ENCODE assay signal across 22 cellular contexts in genomic region chr2:203600286-203600685, GRCh38.
DNase-seq lines count a peak whose midpoint lies in the region; ATAC-seq, FAIRE-seq and TF ChIP-seq lines count a peak whose summit lies in the region.
"Had no signal": no experiment of that assay in that cellular context is flagged by ENCODE, and none has a peak within 500 bp of the region (broad histone marks: within the 10 kb centered on the region; RNA-seq: fewer than 3 reads in every experiment).

No MANE protein-coding gene starts in this region.

- no peaks in the 10 kb centered on the region for H3K23me2 ChIP-seq in H1 (ENCODE audit: low read depth, low read length)

- H3K4ac ChIP-seq in H1 (replicated peaks; ENCODE audit: insufficient read length, low read depth, low read length): no peak overlapping the region

- H3K79me1 ChIP-seq in H1 (ENCODE audit: low read depth, low read length): no peaks in the 10 kb centered on the region

- H3K23ac ChIP-seq in H1 (ENCODE audit: insufficient read length): no peak overlapping the region

- no peaks in the 10 kb centered on the region for H3K9me3 Mint-ChIP-seq in activated T-cell treated with anti-CD3 and anti-CD28 coated beads, Interleukin-2, amount 50 U/mL, for 4 hours
- H3K9me3 Mint-ChIP-seq: CD4-positive, CD25-positive, alpha-beta regulatory T cell had no signal

- no peak overlapping the region for H3K14ac ChIP-seq in H1 (ENCODE audit: insufficient read length)

- H3K27ac ChIP-seq in HUES48 (ENCODE audit: low read depth, low read length): peak overlapping the region; percentile 68
- no peak overlapping the region for H3K27ac ChIP-seq in H1 (ENCODE audit: low read depth, low read length)

- H2BK120ac ChIP-seq in H1 (replicated peaks; ENCODE audit: low read depth, low read length): no peak overlapping the region

- no peak for ATAC-seq in activated T-cell treated with anti-CD3 and anti-CD28 coated beads, Interleukin-2, amount 50 U/mL, for 4 hours
- ATAC-seq in GM21423 (IDR thresholded peaks at IDR 0.05; ENCODE audit: unreplicated experiment): no peak
- ATAC-seq: GM12878, HCT116, Panc1, SK-N-SH treated with all-trans-retinoic acid at 6 μM for 48 hours had no signal

- H2BK5ac ChIP-seq in H1 (ENCODE audit: low read depth, low read length): no peak overlapping the region

- H3K36me3 ChIP-seq in HUES48 (ENCODE audit: control insufficient read depth, insufficient read depth, low read length) (no peaks in the 10 kb centered on the region), H1 (ENCODE audit: control insufficient read depth in 2 of 4, insufficient read depth in 4 of 4, low read length in 3 of 4) (no peaks in the 10 kb centered on the region)

- H3K9ac ChIP-seq in HUES48 (ENCODE audit: low read depth, low read length) (no peak overlapping the region), H1 (replicated peaks in 1 of 4; ENCODE audit: extremely low read depth in 1 of 4, low read depth in 3 of 4, low read length in 3 of 4) (no peak overlapping the region)

- H2AK5ac ChIP-seq in H1 (ENCODE audit: low read depth, low read length): no peak overlapping the region

- no peak overlapping the region for H3K4me3 Mint-ChIP-seq in activated T-cell treated with anti-CD3 and anti-CD28 coated beads, Interleukin-2, amount 50 U/mL, for 4 hours
- H3K4me3 Mint-ChIP-seq: CD4-positive, CD25-positive, alpha-beta regulatory T cell had no signal

- peak overlapping the region; percentile 5 to 40; a peak in 2 of 4 replicates for H3K4me2 ChIP-seq in H1 (ENCODE audit: insufficient read depth in 1 of 2, low read depth in 2 of 2, low read length in 2 of 2)

- H3K27me3 Mint-ChIP-seq in activated T-cell treated with anti-CD3 and anti-CD28 coated beads, Interleukin-2, amount 50 U/mL, for 4 hours (ENCODE audit: low read depth): no peaks in the 10 kb centered on the region

- H3K36me3 Mint-ChIP-seq in activated T-cell treated with anti-CD3 and anti-CD28 coated beads, Interleukin-2, amount 50 U/mL, for 4 hours (ENCODE audit: insufficient read depth): no peaks in the 10 kb centered on the region
- H3K36me3 Mint-ChIP-seq: CD4-positive, CD25-positive, alpha-beta regulatory T cell had no signal

- H4K5ac ChIP-seq in H1 (ENCODE audit: insufficient read length, low read depth, low read length): no peak overlapping the region

- peaks cover 9% of the 10 kb centered on the region for H3K4me1 ChIP-seq in HUES48 (ENCODE audit: control insufficient read depth, insufficient read depth, low read length)
- H3K4me1 ChIP-seq in H1 (replicated peaks in 1 of 4; ENCODE audit: control insufficient read depth in 3 of 4, insufficient read depth in 4 of 4, low read length in 3 of 4): peaks cover 0 to 8% (median 0%) of the 10 kb centered on the region in 4 experiments; a peak in 2 of 7 replicates

- TF ChIP-seq POLR2A in H1 (IDR thresholded peaks at IDR 0.05; ENCODE audit: control extremely low read depth in 1 of 2, low read depth in 2 of 2, low read length in 2 of 2): no peak

- H3K9me3 ChIP-seq in HUES48 (ENCODE audit: control insufficient read depth, insufficient read depth, low read length) (no peaks in the 10 kb centered on the region), H1 (ENCODE audit: insufficient read depth in 2 of 2, low read depth in 1 of 2, low read length in 1 of 2) (no peaks in the 10 kb centered on the region)

- no peak overlapping the region for H4K8ac ChIP-seq in H1 (ENCODE audit: extremely low read depth, insufficient read depth, low read length)

- no peaks in the 10 kb centered on the region for H4K20me1 ChIP-seq in H1 (replicated peaks in 1 of 2; ENCODE audit: control insufficient read depth in 1 of 2, insufficient read depth in 2 of 2, low read length in 2 of 2)

- no peak for TF ChIP-seq CTCF in H1 (IDR thresholded peaks at IDR 0.05; ENCODE audit: control extremely low read depth in 1 of 3, insufficient read depth in 1 of 3, low read depth in 1 of 3, low read length in 3 of 3)

- no peaks in the 10 kb centered on the region for H3K27me3 ChIP-seq in HUES48 (ENCODE audit: control insufficient read depth, insufficient read depth, low read length)
- H3K27me3 ChIP-seq in H1 (replicated peaks in 1 of 4; ENCODE audit: control insufficient read depth in 3 of 4, extremely low read depth in 1 of 4, insufficient read depth in 3 of 4, low read length in 3 of 4): no peaks in the 10 kb centered on the region

- no peak overlapping the region for H2BK12ac ChIP-seq in H1 (ENCODE audit: low read depth, low read length)

- POLR2A ChIA-PET in H1 (lab: Charles Lee; ENCODE audit: partially characterized antibody): no interaction called here

- no peaks in the 10 kb centered on the region for H3K79me2 ChIP-seq in H1 (ENCODE audit: control insufficient read depth in 1 of 2, insufficient read depth in 2 of 2, low read length in 2 of 2)

- no peak for FAIRE-seq in H1 (lab: Jason Lieb, UNC)
- FAIRE-seq: GM12878 had no signal

- H3K4me1 Mint-ChIP-seq in activated T-cell treated with anti-CD3 and anti-CD28 coated beads, Interleukin-2, amount 50 U/mL, for 4 hours (ENCODE audit: low read depth): peaks cover 7% of the 10 kb centered on the region

- 64% methylated on average over 6 of the region's 6 CpGs; no CpG with 5 or more reads in 1 of the 2 experiments for WGBS in H1 (ENCODE audit: extremely low coverage in 1 of 2, insufficient coverage in 1 of 2, insufficient read length in 1 of 2, insufficient replicate concordance in 2 of 2, low coverage in 1 of 2, low lambda C conversion rate in 2 of 2, missing lambda C conversion rate in 1 of 2), 2 experiments

- no peak overlapping the region for H2BK20ac ChIP-seq in H1 (ENCODE audit: low read length)

- H4K91ac ChIP-seq in H1 (replicated peaks; ENCODE audit: insufficient read length, low read length): no peak overlapping the region

- CTCF ChIA-PET in H1 (lab: Charles Lee; ENCODE audit: partially characterized antibody): interaction anchor here (1.9 kb wide), 1 partner anchor 14 kb away, joined by 7 read pairs; no protein-coding TSS in a partner anchor

- H2AFZ ChIP-seq in H1 (ENCODE audit: low read length): no peak overlapping the region

- no peak overlapping the region for H3K56ac ChIP-seq in H1 (replicated peaks; ENCODE audit: insufficient read length, low read depth, low read length)

- DNase-seq in H1 (ENCODE audit: low read depth in 1 of 2, low spot score in 2 of 2): peak in 1 of 2 experiments; percentile 62
- DNase-seq in iPS-NIHi11 (ENCODE audit: low spot score): peak; percentile 20
- no peak for DNase-seq in NCI-H226
- no peak for DNase-seq in activated T-cell treated with anti-CD3 and anti-CD28 coated beads, Interleukin-2, amount 50 U/mL, for 4 hours
- no peak for DNase-seq in stimulated activated CD4-positive, alpha-beta T cell treated with anti-CD3 and anti-CD28 coated beads, Interleukin-12 subunit alpha, Interleukin-12 subunit beta, amount 100 ng/mL, for 4 hours
- DNase-seq: CD4-positive, CD25-positive, alpha-beta regulatory T cell; COR-L47; DMS79 treated with DMSO at 0.1 percent for 48 hours; Karpas-422; MV-4-11; NCI-H1105 treated with DMSO at 0.1 percent for 48 hours; NCI-H187; NCI-H510A treated with DMSO at 0.1 percent for 48 hours; NCI-H748 treated with DMSO at 0.1 percent for 48 hours; NK-92 treated with Interleukin-12 subunit alpha and Interleukin-12 subunit beta, amount 100 ng/mL, for 24 hours; SIG-M5 had no signal

- no peak overlapping the region for H3K18ac ChIP-seq in H1 (ENCODE audit: extremely low read depth, low read length)

- H3K4me3 ChIP-seq in HUES48 (ENCODE audit: low read depth, low read length): no peak overlapping the region
- H3K4me3 ChIP-seq in H1 (ENCODE audit: extremely low read depth in 1 of 4, insufficient read depth in 2 of 4, low read depth in 3 of 4, low read length in 4 of 4): no peak overlapping the region
- H3K4me3 ChIP-seq: GM12878 had no signal

- no peak for TF ChIP-seq RAD21 in H1 (IDR thresholded peaks at IDR 0.05 in 1 of 2, conservative IDR thresholded peaks at IDR 0.05 in 1 of 2; ENCODE audit: low read depth in 2 of 2, low read length in 2 of 2)

- H2BK15ac ChIP-seq in H1 (ENCODE audit: low read length): no peak overlapping the region

- no peak for TF ChIP-seq EP300 in H1 (IDR thresholded peaks at IDR 0.05; ENCODE audit: borderline replicate concordance in 1 of 2, low read depth in 2 of 2, low read length in 2 of 2)

TF ChIP-seq in H1, 55 proteins besides CTCF, POLR2A, EP300 and RAD21:
- TF ChIP-seq TEAD4 (IDR thresholded peaks at IDR 0.05; ENCODE audit: low read depth, low read length) (0 out of 2 replicates have a peak, but pooled peaks have one; percentile 6), SP1 (IDR thresholded peaks at IDR 0.05; ENCODE audit: low read depth, low read length) (no peak)
